2 cellular contexts compared by ENCODE assay signal in the genomic region with DNA sequence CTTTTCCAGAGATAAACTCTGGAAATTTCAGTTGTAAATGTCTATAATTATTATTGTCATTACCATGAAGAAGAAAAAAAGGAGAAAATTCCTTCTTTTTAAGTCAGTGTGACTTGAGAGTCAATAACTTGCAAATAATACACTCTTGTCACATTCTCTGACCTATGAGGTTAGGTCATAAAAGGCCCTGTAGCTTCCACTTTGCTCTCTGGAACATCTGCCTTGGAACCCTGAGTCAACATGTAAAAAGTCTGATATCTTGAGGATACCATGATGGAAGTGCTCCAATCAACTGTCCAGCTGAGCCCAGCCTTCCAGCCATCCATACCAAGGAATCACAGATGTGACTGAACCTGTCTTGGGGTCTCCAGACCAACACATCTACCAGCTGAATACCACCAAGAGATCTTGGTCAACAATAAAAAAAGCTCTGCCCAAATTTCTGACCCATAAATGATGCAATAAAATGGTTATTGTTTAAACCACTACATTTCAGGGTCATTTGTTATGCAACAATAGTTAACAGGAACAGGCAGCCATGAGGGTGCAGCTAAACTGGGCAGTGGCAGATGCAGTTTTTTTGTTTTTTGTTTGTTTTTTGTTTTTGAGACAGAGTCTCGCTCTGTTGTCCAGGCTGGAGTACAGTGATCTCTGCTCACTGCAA.
TF ChIP-seq lines count a peak whose summit lies in the region.

No MANE protein-coding gene starts in this region.

TF ChIP-seq in HepG2, 621 proteins besides CTCF, POLR2A, EP300 and RAD21:
- TF ChIP-seq, protein P1, sequence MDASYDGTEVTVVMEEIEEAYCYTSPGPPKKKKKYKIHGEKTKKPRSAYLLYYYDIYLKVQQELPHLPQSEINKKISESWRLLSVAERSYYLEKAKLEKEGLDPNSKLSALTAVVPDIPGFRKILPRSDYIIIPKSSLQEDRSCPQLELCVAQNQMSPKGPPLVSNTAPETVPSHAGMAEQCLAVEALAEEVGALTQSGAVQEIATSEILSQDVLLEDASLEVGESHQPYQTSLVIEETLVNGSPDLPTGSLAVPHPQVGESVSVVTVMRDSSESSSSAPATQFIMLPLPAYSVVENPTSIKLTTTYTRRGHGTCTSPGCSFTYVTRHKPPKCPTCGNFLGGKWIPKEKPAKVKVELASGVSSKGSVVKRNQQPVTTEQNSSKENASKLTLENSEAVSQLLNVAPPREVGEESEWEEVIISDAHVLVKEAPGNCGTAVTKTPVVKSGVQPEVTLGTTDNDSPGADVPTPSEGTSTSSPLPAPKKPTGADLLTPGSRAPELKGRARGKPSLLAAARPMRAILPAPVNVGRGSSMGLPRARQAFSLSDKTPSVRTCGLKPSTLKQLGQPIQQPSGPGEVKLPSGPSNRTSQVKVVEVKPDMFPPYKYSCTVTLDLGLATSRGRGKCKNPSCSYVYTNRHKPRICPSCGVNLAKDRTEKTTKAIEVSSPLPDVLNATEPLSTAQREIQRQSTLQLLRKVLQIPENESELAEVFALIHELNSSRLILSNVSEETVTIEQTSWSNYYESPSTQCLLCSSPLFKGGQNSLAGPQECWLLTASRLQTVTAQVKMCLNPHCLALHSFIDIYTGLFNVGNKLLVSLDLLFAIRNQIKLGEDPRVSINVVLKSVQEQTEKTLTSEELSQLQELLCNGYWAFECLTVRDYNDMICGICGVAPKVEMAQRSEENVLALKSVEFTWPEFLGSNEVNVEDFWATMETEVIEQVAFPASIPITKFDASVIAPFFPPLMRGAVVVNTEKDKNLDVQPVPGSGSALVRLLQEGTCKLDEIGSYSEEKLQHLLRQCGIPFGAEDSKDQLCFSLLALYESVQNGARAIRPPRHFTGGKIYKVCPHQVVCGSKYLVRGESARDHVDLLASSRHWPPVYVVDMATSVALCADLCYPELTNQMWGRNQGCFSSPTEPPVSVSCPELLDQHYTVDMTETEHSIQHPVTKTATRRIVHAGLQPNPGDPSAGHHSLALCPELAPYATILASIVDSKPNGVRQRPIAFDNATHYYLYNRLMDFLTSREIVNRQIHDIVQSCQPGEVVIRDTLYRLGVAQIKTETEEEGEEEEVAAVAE (CRISPR knock-in tag; IDR thresholded peaks at IDR 0.05; ENCODE audit: borderline replicate concordance) = no peak
- TF ChIP-seq EEA1 (CRISPR knock-in tag; IDR thresholded peaks at IDR 0.05; ENCODE audit: borderline replicate concordance) (no peak), ZNF430 (CRISPR knock-in tag; IDR thresholded peaks at IDR 0.05) (no peak), ZNF468 (CRISPR knock-in tag; IDR thresholded peaks at IDR 0.05) (no peak), CEBPB (IDR thresholded peaks at IDR 0.05; ENCODE audit: borderline replicate concordance, low read depth, low read length) (peak; percentile 77; the same call in 1 of the 2 replicates)
- TF ChIP-seq, protein P2, sequence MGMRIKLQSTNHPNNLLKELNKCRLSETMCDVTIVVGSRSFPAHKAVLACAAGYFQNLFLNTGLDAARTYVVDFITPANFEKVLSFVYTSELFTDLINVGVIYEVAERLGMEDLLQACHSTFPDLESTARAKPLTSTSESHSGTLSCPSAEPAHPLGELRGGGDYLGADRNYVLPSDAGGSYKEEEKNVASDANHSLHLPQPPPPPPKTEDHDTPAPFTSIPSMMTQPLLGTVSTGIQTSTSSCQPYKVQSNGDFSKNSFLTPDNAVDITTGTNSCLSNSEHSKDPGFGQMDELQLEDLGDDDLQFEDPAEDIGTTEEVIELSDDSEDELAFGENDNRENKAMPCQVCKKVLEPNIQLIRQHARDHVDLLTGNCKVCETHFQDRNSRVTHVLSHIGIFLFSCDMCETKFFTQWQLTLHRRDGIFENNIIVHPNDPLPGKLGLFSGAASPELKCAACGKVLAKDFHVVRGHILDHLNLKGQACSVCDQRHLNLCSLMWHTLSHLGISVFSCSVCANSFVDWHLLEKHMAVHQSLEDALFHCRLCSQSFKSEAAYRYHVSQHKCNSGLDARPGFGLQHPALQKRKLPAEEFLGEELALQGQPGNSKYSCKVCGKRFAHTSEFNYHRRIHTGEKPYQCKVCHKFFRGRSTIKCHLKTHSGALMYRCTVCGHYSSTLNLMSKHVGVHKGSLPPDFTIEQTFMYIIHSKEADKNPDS (CRISPR knock-in tag; IDR thresholded peaks at IDR 0.05) = no peak
- TF ChIP-seq, protein P3, sequence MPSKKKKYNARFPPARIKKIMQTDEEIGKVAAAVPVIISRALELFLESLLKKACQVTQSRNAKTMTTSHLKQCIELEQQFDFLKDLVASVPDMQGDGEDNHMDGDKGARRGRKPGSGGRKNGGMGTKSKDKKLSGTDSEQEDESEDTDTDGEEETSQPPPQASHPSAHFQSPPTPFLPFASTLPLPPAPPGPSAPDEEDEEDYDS (CRISPR knock-in tag; IDR thresholded peaks at IDR 0.05) = no peak

TF ChIP-seq in K562, 482 proteins besides CTCF, POLR2A, EP300 and RAD21:
- TF ChIP-seq TAF7 (tag; IDR thresholded peaks at IDR 0.05) (no peak), ZNF232 (CRISPR knock-in tag; IDR thresholded peaks at IDR 0.05) (no peak), CEBPG (CRISPR knock-in tag; IDR thresholded peaks at IDR 0.05) (no peak), CEBPG (tag; conservative IDR thresholded peaks at IDR 0.05 in 1 of 2, IDR thresholded peaks at IDR 0.05 in 1 of 2) (peak; percentile 56 to 65; a peak in 3 of 4 replicates), CEBPB (tag; IDR thresholded peaks at IDR 0.05) (peak; percentile 48; the same call in 1 of the 2 replicates), ILK (tag; IDR thresholded peaks at IDR 0.05; ENCODE audit: borderline replicate concordance, low read depth) (no peak), WHSC1 (IDR thresholded peaks at IDR 0.05; ENCODE audit: low read length) (no peak), ZNF699 (CRISPR knock-in tag; IDR thresholded peaks at IDR 0.05; ENCODE audit: insufficient replicate concordance) (no peak), STAT5A (IDR thresholded peaks at IDR 0.05; ENCODE audit: borderline replicate concordance, low read length) (no peak), SIRT6 (IDR thresholded peaks at IDR 0.05; ENCODE audit: low read depth, low read length) (no peak)
- TF ChIP-seq, protein P4, sequence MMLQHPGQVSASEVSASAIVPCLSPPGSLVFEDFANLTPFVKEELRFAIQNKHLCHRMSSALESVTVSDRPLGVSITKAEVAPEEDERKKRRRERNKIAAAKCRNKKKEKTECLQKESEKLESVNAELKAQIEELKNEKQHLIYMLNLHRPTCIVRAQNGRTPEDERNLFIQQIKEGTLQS (IDR thresholded peaks at IDR 0.05) = peak; percentile 19; the same call in 1 of the 2 replicates
- TF ChIP-seq, protein P4 (CRISPR knock-in tag; conservative IDR thresholded peaks at IDR 0.05) = no peak
